Comparison of ENCODE assay signal across 36 cellular contexts in genomic region chr6:47005486-47005885, GRCh38. TPM values are rescaled to one million over a fixed set of nuclear protein-coding genes. Genes with fewer than 3 reads are reported as not detected.
"Had no signal": no experiment of that assay in that cellular context is flagged by ENCODE, and none has a peak within 500 bp of the region (broad histone marks: within the 10 kb centered on the region; RNA-seq: fewer than 3 reads in every experiment).

No MANE protein-coding gene starts in this region.

- DNase-seq: activated effector memory CD4-positive, alpha-beta T cell treated with anti-CD3 and anti-CD28 coated beads, Interleukin-2, amount 50 U/mL, for 16 hours; activated effector memory CD4-positive, alpha-beta T cell treated with Interleukin-2 at 50 U/mL for 16 hours; activated gamma-delta T cell; activated gamma-delta T cell treated with Interleukin-2 at 50 U/mL for 16 hours; activated naive CD4-positive, alpha-beta T cell; activated naive CD4-positive, alpha-beta T cell treated with anti-CD3 and anti-CD28 coated beads for 36 hours; activated naive CD4-positive, alpha-beta T cell treated with anti-CD3 and anti-CD28 coated beads, Interleukin-2, amount 10 ng/mL, durations not matched to agents 7 days and 5 days; activated naive CD4-positive, alpha-beta T cell treated with anti-CD3 and anti-CD28 coated beads, Interleukin-2, amount 50 U/mL, for 16 hours; activated naive CD4-positive, alpha-beta T cell treated with Interleukin-2 at 50 U/mL for 16 hours; activated naive CD8-positive, alpha-beta T cell treated with anti-CD3 and anti-CD28 coated beads for 36 hours; activated naive CD8-positive, alpha-beta T cell treated with anti-CD3 and anti-CD28 coated beads, Interleukin-2, amount 10 ng/mL, durations not matched to agents 7 days and 5 days; activated naive CD8-positive, alpha-beta T cell treated with anti-CD3 and anti-CD28 coated beads, Interleukin-2, amount 50 U/mL, for 24 hours; activated T-cell treated with anti-CD3 and anti-CD28 coated beads, Interleukin-2, amount 50 U/mL, for 1 hour; activated T-cell treated with anti-CD3 and anti-CD28 coated beads, Interleukin-2, amount 50 U/mL, for 24 hours; activated T-cell treated with anti-CD3 and anti-CD28 coated beads, Interleukin-2, amount 50 U/mL, for 4 hours; activated T-cell treated with anti-CD3 and anti-CD28 coated beads, Interleukin-2, amount 50 U/mL, for 48 hours; activated T-cell treated with anti-CD3 and anti-CD28 coated beads, Interleukin-2, amount 50 U/mL, for 72 hours; adrenal gland; amniotic stem cell; amygdala; anterior cingulate cortex; aorta; body of pancreas; brain microvascular endothelial cell; caudate nucleus; central memory CD4-positive, alpha-beta T cell; cerebellar nuclear complex had no signal

- H3K9me3 ChIP-seq: adrenal gland, ascending aorta, body of pancreas, breast epithelium had no signal

- ATAC-seq: activated naive CD4-positive, alpha-beta T cell treated with anti-CD3 and anti-CD28 coated beads, Interleukin-2, amount 50 U/mL, for 72 hours; activated naive CD8-positive, alpha-beta T cell treated with anti-CD3 and anti-CD28 coated beads, Interleukin-2, amount 50 U/mL, for 24 hours; activated T-cell treated with anti-CD3 and anti-CD28 coated beads, Interleukin-2, amount 50 U/mL, for 4 hours; activated T-cell treated with anti-CD3 and anti-CD28 coated beads, Interleukin-2, amount 50 U/mL, for 72 hours; activated T-helper 17 cell treated with anti-CD3 and anti-CD28 coated beads, Interleukin-2, amount 50 U/mL, for 72 hours; body of pancreas had no signal

- H3K27ac ChIP-seq: adrenal gland, ascending aorta, body of pancreas, brain microvascular endothelial cell, breast epithelium, cardiac muscle cell had no signal

- H3K36me3 ChIP-seq: adrenal gland, ascending aorta, brain microvascular endothelial cell, breast epithelium, cardiac muscle cell had no signal

- H3K4me1 ChIP-seq: adrenal gland, ascending aorta, body of pancreas, breast epithelium had no signal

- H3K4me3 ChIP-seq: adrenal gland, ascending aorta, body of pancreas, breast epithelium, cardiac muscle cell had no signal

- H3K27me3 ChIP-seq: adrenal gland, ascending aorta, body of pancreas, brain microvascular endothelial cell, breast epithelium, cardiac muscle cell had no signal

RNA-seq across cellular contexts. Expression of gene ADGRF1, which starts 36.6 kb away (rescaled TPM):
- total RNA-seq: activated naive CD4-positive, alpha-beta T cell treated with anti-CD3 and anti-CD28 coated beads for 36 hours; activated naive CD4-positive, alpha-beta T cell treated with anti-CD3 and anti-CD28 coated beads, Interleukin-2, amount 50 U/mL, for 72 hours; activated naive CD8-positive, alpha-beta T cell treated with anti-CD3 and anti-CD28 coated beads for 36 hours; activated naive CD8-positive, alpha-beta T cell treated with anti-CD3 and anti-CD28 coated beads, Interleukin-2, amount 10 ng/mL, durations not matched to agents 7 days and 5 days; activated T-cell treated with anti-CD3 and anti-CD28 coated beads, Interleukin-2, amount 50 U/mL, for 72 hours; activated T-helper 1 cell treated with anti-CD3 and anti-CD28 coated beads, Interleukin-12 subunit alpha, Interleukin-12 subunit beta, Interleukin-2, Interleukin-4 antibody, amounts not matched to agents 30 ng/mL and 10 ng/mL and 1 ng/mL, durations not matched to agents 14 hours and 24 hours and 36 hours; activated T-helper 17 cell treated with anti-CD3 and anti-CD28 coated beads, Interleukin-2, amount 50 U/mL, for 72 hours; activated T-helper 2 cell treated with anti-CD3 and anti-CD28 coated beads, Interferon-gamma antibody, Interleukin-2, Interleukin-4, amounts not matched to agents 10 μg/mL and 5 μg/mL and 100 μg/mL, durations not matched to agents 14 hours and 24 hours and 36 hours; aorta; ascending aorta; cardiac muscle cell; cardiac septum; chondrocyte had no signal
